In the genomic region with DNA sequence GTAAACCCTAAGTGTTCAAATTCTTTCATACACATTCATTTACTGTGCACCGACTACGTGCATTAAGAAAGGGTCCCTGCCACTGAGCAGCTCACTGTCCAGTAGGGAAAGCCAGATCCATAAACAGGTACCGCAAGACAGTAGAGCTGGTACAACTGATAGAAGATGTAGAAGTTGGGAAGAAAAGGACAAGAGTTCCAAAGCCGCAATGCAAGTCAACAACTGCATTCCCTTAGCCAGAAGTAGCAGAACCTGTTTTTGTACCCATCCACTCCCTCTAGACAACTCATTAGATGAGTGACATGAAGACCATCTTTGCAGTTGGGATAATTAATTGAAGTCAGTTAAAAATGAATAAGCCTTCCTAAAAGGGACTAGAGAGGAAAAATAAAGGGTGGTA, we compare ENCODE assay signal across 8 cellular contexts.
DNase-seq lines count a peak whose midpoint lies in the region; ATAC-seq and TF ChIP-seq lines count a peak whose summit lies in the region.

No MANE protein-coding gene starts in this region.

- peaks cover 6% of the 10 kb centered on the region for H3K36me3 ChIP-seq in neuron (ENCODE audit: insufficient read depth, low read length)

- H3K4me3 ChIP-seq in coronary artery = peak overlapping the region; percentile 95
- peak overlapping the region; percentile 59 for H3K4me3 ChIP-seq in neuron (ENCODE audit: low read length)

- peaks cover 20% of the 10 kb centered on the region for H3K4me1 ChIP-seq in neuron (ENCODE audit: insufficient read depth, low read length)

- ATAC-seq in GM21360 (IDR thresholded peaks at IDR 0.05; ENCODE audit: unreplicated experiment) = no peak
- no peak for ATAC-seq in GM19023 (IDR thresholded peaks at IDR 0.05; ENCODE audit: unreplicated experiment)
- ATAC-seq in GM18519 (IDR thresholded peaks at IDR 0.05; ENCODE audit: low FRiP score, unreplicated experiment) = no peak
- no peak for ATAC-seq in GM21447 (IDR thresholded peaks at IDR 0.05; ENCODE audit: unreplicated experiment)

- DNase-seq in ELR (ENCODE audit: low read depth) (peak; percentile 8), LoVo (ENCODE audit: low spot score) (peak; percentile 32), coronary artery (ENCODE audit: low spot score) (no peak)

- H2AFZ ChIP-seq in neuron (ENCODE audit: low read depth, low read length) = no peak overlapping the region

- no peaks in the 10 kb centered on the region for H3K9me3 ChIP-seq in neuron (ENCODE audit: low read length)

- H3K27ac ChIP-seq in coronary artery = no peak overlapping the region

- H3K27me3 ChIP-seq in neuron (ENCODE audit: insufficient read depth, low read length) = no peaks in the 10 kb centered on the region

- TF ChIP-seq CTCF in coronary artery (IDR thresholded peaks at IDR 0.05) = no peak
